Comparison of ENCODE assay signal across 16 cellular contexts in the genomic region with DNA sequence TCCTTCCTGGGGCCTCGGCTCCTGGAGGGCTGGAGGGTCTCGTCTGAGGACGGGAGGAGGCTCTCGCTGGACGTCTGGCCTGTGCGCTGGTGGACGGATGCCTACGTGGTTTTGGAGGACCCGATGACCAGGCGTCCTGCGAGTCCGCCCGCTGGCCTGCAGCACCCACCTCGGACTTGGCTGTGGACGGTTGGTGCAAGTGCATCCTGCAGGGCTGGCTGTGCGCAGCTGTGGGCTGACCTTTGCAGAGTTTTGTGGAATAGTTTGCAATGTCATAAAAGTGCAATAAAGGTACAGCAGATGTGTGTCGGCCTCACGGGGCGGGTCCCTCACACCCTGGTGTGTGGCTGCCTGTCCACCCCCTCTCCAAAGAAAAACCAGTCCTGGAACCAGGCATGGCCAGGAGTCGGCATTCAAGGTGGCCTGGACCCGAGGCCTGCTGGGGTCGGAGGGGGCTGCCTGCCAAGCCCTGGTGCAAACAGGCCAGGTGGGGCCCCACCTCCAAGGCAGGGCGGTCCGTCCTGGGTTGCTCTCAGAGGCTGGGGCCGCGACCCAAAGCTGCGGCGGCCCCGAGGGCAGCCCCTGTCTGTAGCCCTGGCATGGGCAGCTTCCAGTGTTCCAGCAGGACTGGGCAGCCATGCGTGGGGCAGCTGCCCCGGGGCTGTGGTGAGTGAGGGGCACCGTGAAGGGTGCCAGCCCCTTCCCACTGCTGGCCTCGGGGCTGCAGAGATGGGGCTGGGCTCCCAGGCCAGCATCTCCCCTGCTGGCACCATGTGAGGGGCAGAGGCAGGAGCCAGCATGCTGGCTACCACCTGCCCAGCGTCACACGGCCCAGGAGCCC. TPM values are rescaled to one million over a fixed set of nuclear protein-coding genes. Genes with fewer than 3 reads are reported as not detected.
"Had no signal": no experiment of that assay in that cellular context is flagged by ENCODE, and none has a peak within 500 bp of the region (broad histone marks: within the 10 kb centered on the region; RNA-seq: fewer than 3 reads in every experiment).

No MANE protein-coding gene starts in this region.

- H3K9me3 ChIP-seq: right lobe of liver had no signal

- H3K4me3 Mint-ChIP-seq: activated CD4-positive, alpha-beta memory T cell treated with anti-CD3 and anti-CD28 coated beads, Interleukin-2, amount 10 ng/mL, durations not matched to agents 7 days and 5 days; activated CD4-positive, alpha-beta T cell treated with anti-CD3 and anti-CD28 coated beads for 36 hours; activated naive CD4-positive, alpha-beta T cell treated with anti-CD3 and anti-CD28 coated beads for 36 hours; effector memory CD8-positive, alpha-beta T cell; neural progenitor cell; type B pancreatic cell had no signal

- H3K4me3 ChIP-seq: neural progenitor cell, right lobe of liver had no signal

- DNase-seq: activated CD4-positive, alpha-beta memory T cell treated with anti-CD3 and anti-CD28 coated beads, Interleukin-2, amount 10 ng/mL, durations not matched to agents 7 days and 5 days; activated CD4-positive, alpha-beta T cell treated with anti-CD3 and anti-CD28 coated beads for 36 hours; activated naive CD4-positive, alpha-beta T cell treated with anti-CD3 and anti-CD28 coated beads for 36 hours; caudate nucleus; cortex of kidney; effector memory CD8-positive, alpha-beta T cell; stimulated activated naive CD4-positive, alpha-beta T cell treated with Interleukin-2 at 50 U/mL for 16 hours; WERI-Rb-1 had no signal

- H3K4me1 Mint-ChIP-seq: activated CD4-positive, alpha-beta T cell treated with anti-CD3 and anti-CD28 coated beads for 36 hours had no signal

- H3K27me3 ChIP-seq: neural progenitor cell, right lobe of liver had no signal

- H3K9me3 Mint-ChIP-seq: type B pancreatic cell had no signal

- H3K27me3 Mint-ChIP-seq: activated CD4-positive, alpha-beta memory T cell treated with anti-CD3 and anti-CD28 coated beads, Interleukin-2, amount 10 ng/mL, durations not matched to agents 7 days and 5 days; activated CD4-positive, alpha-beta T cell treated with anti-CD3 and anti-CD28 coated beads for 36 hours; effector memory CD8-positive, alpha-beta T cell; type B pancreatic cell had no signal

- H3K27ac Mint-ChIP-seq: activated CD4-positive, alpha-beta memory T cell treated with anti-CD3 and anti-CD28 coated beads, Interleukin-2, amount 10 ng/mL, durations not matched to agents 7 days and 5 days; activated CD4-positive, alpha-beta T cell treated with anti-CD3 and anti-CD28 coated beads for 36 hours; activated naive CD4-positive, alpha-beta T cell treated with anti-CD3 and anti-CD28 coated beads for 36 hours; neural progenitor cell; type B pancreatic cell had no signal

- H3K27ac ChIP-seq: epithelial cell of prostate, neural progenitor cell, parathyroid adenoma, right lobe of liver, WERI-Rb-1 had no signal

- H3K4me1 ChIP-seq: neural progenitor cell, parathyroid adenoma, right lobe of liver had no signal

- H3K36me3 ChIP-seq: neural progenitor cell had no signal

- ATAC-seq: activated CD4-positive, alpha-beta T cell treated with anti-CD3 and anti-CD28 coated beads for 36 hours; effector memory CD8-positive, alpha-beta T cell had no signal

RNA-seq across cellular contexts. Expression of a gene that starts 29.3 kb away (rescaled TPM):
- total RNA-seq: activated CD4-positive, alpha-beta memory T cell treated with anti-CD3 and anti-CD28 coated beads, Interleukin-2, amount 10 ng/mL, durations not matched to agents 7 days and 5 days; activated CD4-positive, alpha-beta T cell treated with anti-CD3 and anti-CD28 coated beads for 36 hours; activated naive CD4-positive, alpha-beta T cell treated with anti-CD3 and anti-CD28 coated beads for 36 hours; liver; right lobe of liver; SK-MEL-5 had no signal
- polyA plus RNA-seq: adipose tissue, liver had no signal
